Comparison of ENCODE assay signal across 39 cellular contexts in genomic region chr1:46080257-46080656, GRCh38.
"Had no signal": no experiment of that assay in that cellular context is flagged by ENCODE, and none has a peak within 500 bp of the region (broad histone marks: within the 10 kb centered on the region; RNA-seq: fewer than 3 reads in every experiment).

No MANE protein-coding gene starts in this region.

- H3K4me3 ChIP-seq: adrenal gland, ascending aorta, body of pancreas, breast epithelium, cardiac muscle cell had no signal

- H3K27ac ChIP-seq: adrenal gland, ascending aorta, body of pancreas, brain microvascular endothelial cell, breast epithelium, cardiac muscle cell had no signal

- H3K9me3 Mint-ChIP-seq: activated naive CD4-positive, alpha-beta T cell treated with anti-CD3 and anti-CD28 coated beads for 36 hours; activated naive CD4-positive, alpha-beta T cell treated with anti-CD3 and anti-CD28 coated beads, Interleukin-2, amount 10 ng/mL, durations not matched to agents 7 days and 5 days; activated naive CD4-positive, alpha-beta T cell treated with anti-CD3 and anti-CD28 coated beads, Interleukin-2, amount 50 U/mL, for 24 hours; activated naive CD4-positive, alpha-beta T cell treated with anti-CD3 and anti-CD28 coated beads, Interleukin-2, amount 50 U/mL, for 72 hours; activated naive CD8-positive, alpha-beta T cell treated with anti-CD3 and anti-CD28 coated beads, Interleukin-2, amount 10 ng/mL, durations not matched to agents 7 days and 5 days; activated naive CD8-positive, alpha-beta T cell treated with anti-CD3 and anti-CD28 coated beads, Interleukin-2, amount 50 U/mL, for 24 hours; activated T-cell treated with anti-CD3 and anti-CD28 coated beads, Interleukin-2, amount 50 U/mL, for 4 hours; activated T-cell treated with anti-CD3 and anti-CD28 coated beads, Interleukin-2, amount 50 U/mL, for 72 hours; activated T-helper 1 cell treated with anti-CD3 and anti-CD28 coated beads, Interleukin-12 subunit alpha, Interleukin-12 subunit beta, Interleukin-2, Interleukin-4 antibody, amounts not matched to agents 30 ng/mL and 10 ng/mL and 1 ng/mL, durations not matched to agents 14 hours and 24 hours and 36 hours; activated T-helper 17 cell treated with anti-CD3 and anti-CD28 coated beads, Interleukin-2, amount 50 U/mL, for 72 hours; activated T-helper 2 cell treated with anti-CD3 and anti-CD28 coated beads, Interferon-gamma antibody, Interleukin-2, Interleukin-4, amounts not matched to agents 10 μg/mL and 5 μg/mL and 100 μg/mL, durations not matched to agents 14 hours and 24 hours and 36 hours; central memory CD8-positive, alpha-beta T cell had no signal

- H3K4me1 ChIP-seq: ascending aorta, body of pancreas, breast epithelium had no signal

- ATAC-seq: activated naive CD4-positive, alpha-beta T cell treated with anti-CD3 and anti-CD28 coated beads, Interleukin-2, amount 50 U/mL, for 72 hours; activated naive CD8-positive, alpha-beta T cell treated with anti-CD3 and anti-CD28 coated beads, Interleukin-2, amount 50 U/mL, for 24 hours; activated T-cell treated with anti-CD3 and anti-CD28 coated beads, Interleukin-2, amount 50 U/mL, for 4 hours; activated T-cell treated with anti-CD3 and anti-CD28 coated beads, Interleukin-2, amount 50 U/mL, for 72 hours; activated T-helper 17 cell treated with anti-CD3 and anti-CD28 coated beads, Interleukin-2, amount 50 U/mL, for 72 hours; body of pancreas had no signal

- DNase-seq: activated effector memory CD4-positive, alpha-beta T cell treated with anti-CD3 and anti-CD28 coated beads, Interleukin-2, amount 50 U/mL, for 16 hours; activated effector memory CD4-positive, alpha-beta T cell treated with Interleukin-2 at 50 U/mL for 16 hours; activated gamma-delta T cell; activated gamma-delta T cell treated with Interleukin-2 at 50 U/mL for 16 hours; activated naive CD4-positive, alpha-beta T cell; activated naive CD4-positive, alpha-beta T cell treated with anti-CD3 and anti-CD28 coated beads for 36 hours; activated naive CD4-positive, alpha-beta T cell treated with anti-CD3 and anti-CD28 coated beads, Interleukin-2, amount 10 ng/mL, durations not matched to agents 7 days and 5 days; activated naive CD4-positive, alpha-beta T cell treated with anti-CD3 and anti-CD28 coated beads, Interleukin-2, amount 50 U/mL, for 16 hours; activated naive CD4-positive, alpha-beta T cell treated with Interleukin-2 at 50 U/mL for 16 hours; activated naive CD8-positive, alpha-beta T cell treated with anti-CD3 and anti-CD28 coated beads for 36 hours; activated naive CD8-positive, alpha-beta T cell treated with anti-CD3 and anti-CD28 coated beads, Interleukin-2, amount 10 ng/mL, durations not matched to agents 7 days and 5 days; activated naive CD8-positive, alpha-beta T cell treated with anti-CD3 and anti-CD28 coated beads, Interleukin-2, amount 50 U/mL, for 24 hours; activated T-cell treated with anti-CD3 and anti-CD28 coated beads, Interleukin-2, amount 50 U/mL, for 4 hours; activated T-cell treated with anti-CD3 and anti-CD28 coated beads, Interleukin-2, amount 50 U/mL, for 48 hours; activated T-cell treated with anti-CD3 and anti-CD28 coated beads, Interleukin-2, amount 50 U/mL, for 72 hours; adrenal gland; amniotic stem cell; amygdala; anterior cingulate cortex; aorta; body of pancreas; brain microvascular endothelial cell; caudate nucleus; central memory CD4-positive, alpha-beta T cell; cerebellar nuclear complex had no signal

- H3K27me3 Mint-ChIP-seq: activated naive CD8-positive, alpha-beta T cell; activated naive CD8-positive, alpha-beta T cell treated with anti-CD3 and anti-CD28 coated beads for 36 hours; brain; central memory CD8-positive, alpha-beta T cell had no signal

- H3K9me3 ChIP-seq: adrenal gland, ascending aorta, body of pancreas, breast epithelium had no signal

- FAIRE-seq: astrocyte, bronchial epithelial cell, colon had no signal

- H3K27ac Mint-ChIP-seq: activated naive CD4-positive, alpha-beta T cell treated with anti-CD3 and anti-CD28 coated beads for 36 hours; activated naive CD4-positive, alpha-beta T cell treated with anti-CD3 and anti-CD28 coated beads, Interleukin-2, amount 10 ng/mL, durations not matched to agents 7 days and 5 days; activated naive CD4-positive, alpha-beta T cell treated with anti-CD3 and anti-CD28 coated beads, Interleukin-2, amount 50 U/mL, for 24 hours; activated naive CD4-positive, alpha-beta T cell treated with anti-CD3 and anti-CD28 coated beads, Interleukin-2, amount 50 U/mL, for 72 hours; activated naive CD8-positive, alpha-beta T cell; activated naive CD8-positive, alpha-beta T cell treated with anti-CD3 and anti-CD28 coated beads for 36 hours; activated naive CD8-positive, alpha-beta T cell treated with anti-CD3 and anti-CD28 coated beads, Interleukin-2, amount 10 ng/mL, durations not matched to agents 7 days and 5 days; activated naive CD8-positive, alpha-beta T cell treated with anti-CD3 and anti-CD28 coated beads, Interleukin-2, amount 50 U/mL, for 24 hours; activated T-cell treated with anti-CD3 and anti-CD28 coated beads, Interleukin-2, amount 50 U/mL, for 72 hours; activated T-helper 1 cell treated with anti-CD3 and anti-CD28 coated beads, Interleukin-12 subunit alpha, Interleukin-12 subunit beta, Interleukin-2, Interleukin-4 antibody, amounts not matched to agents 30 ng/mL and 10 ng/mL and 1 ng/mL, durations not matched to agents 14 hours and 24 hours and 36 hours; activated T-helper 17 cell treated with anti-CD3 and anti-CD28 coated beads, Interleukin-2, amount 50 U/mL, for 72 hours; activated T-helper 2 cell treated with anti-CD3 and anti-CD28 coated beads, Interferon-gamma antibody, Interleukin-2, Interleukin-4, amounts not matched to agents 10 μg/mL and 5 μg/mL and 100 μg/mL, durations not matched to agents 14 hours and 24 hours and 36 hours had no signal

- H3K4me3 Mint-ChIP-seq: activated naive CD4-positive, alpha-beta T cell treated with anti-CD3 and anti-CD28 coated beads for 36 hours; activated naive CD4-positive, alpha-beta T cell treated with anti-CD3 and anti-CD28 coated beads, Interleukin-2, amount 10 ng/mL, durations not matched to agents 7 days and 5 days; activated naive CD4-positive, alpha-beta T cell treated with anti-CD3 and anti-CD28 coated beads, Interleukin-2, amount 50 U/mL, for 24 hours; activated naive CD8-positive, alpha-beta T cell; activated naive CD8-positive, alpha-beta T cell treated with anti-CD3 and anti-CD28 coated beads for 36 hours; activated naive CD8-positive, alpha-beta T cell treated with anti-CD3 and anti-CD28 coated beads, Interleukin-2, amount 10 ng/mL, durations not matched to agents 7 days and 5 days; activated naive CD8-positive, alpha-beta T cell treated with anti-CD3 and anti-CD28 coated beads, Interleukin-2, amount 50 U/mL, for 24 hours; activated T-cell treated with anti-CD3 and anti-CD28 coated beads, Interleukin-2, amount 50 U/mL, for 4 hours; activated T-cell treated with anti-CD3 and anti-CD28 coated beads, Interleukin-2, amount 50 U/mL, for 72 hours; activated T-helper 1 cell treated with anti-CD3 and anti-CD28 coated beads, Interleukin-12 subunit alpha, Interleukin-12 subunit beta, Interleukin-2, Interleukin-4 antibody, amounts not matched to agents 30 ng/mL and 10 ng/mL and 1 ng/mL, durations not matched to agents 14 hours and 24 hours and 36 hours; activated T-helper 17 cell treated with anti-CD3 and anti-CD28 coated beads, Interleukin-2, amount 50 U/mL, for 72 hours; brain; central memory CD8-positive, alpha-beta T cell had no signal

- H3K36me3 Mint-ChIP-seq: activated naive CD4-positive, alpha-beta T cell treated with anti-CD3 and anti-CD28 coated beads, Interleukin-2, amount 10 ng/mL, durations not matched to agents 7 days and 5 days; activated naive CD4-positive, alpha-beta T cell treated with anti-CD3 and anti-CD28 coated beads, Interleukin-2, amount 50 U/mL, for 72 hours; activated naive CD8-positive, alpha-beta T cell; activated naive CD8-positive, alpha-beta T cell treated with anti-CD3 and anti-CD28 coated beads for 36 hours; activated naive CD8-positive, alpha-beta T cell treated with anti-CD3 and anti-CD28 coated beads, Interleukin-2, amount 10 ng/mL, durations not matched to agents 7 days and 5 days had no signal

- H3K36me3 ChIP-seq: adrenal gland, ascending aorta, brain microvascular endothelial cell, breast epithelium, cardiac muscle cell had no signal

- H3K4me1 Mint-ChIP-seq: activated naive CD4-positive, alpha-beta T cell treated with anti-CD3 and anti-CD28 coated beads, Interleukin-2, amount 10 ng/mL, durations not matched to agents 7 days and 5 days; activated naive CD4-positive, alpha-beta T cell treated with anti-CD3 and anti-CD28 coated beads, Interleukin-2, amount 50 U/mL, for 24 hours; activated naive CD8-positive, alpha-beta T cell treated with anti-CD3 and anti-CD28 coated beads for 36 hours; activated naive CD8-positive, alpha-beta T cell treated with anti-CD3 and anti-CD28 coated beads, Interleukin-2, amount 10 ng/mL, durations not matched to agents 7 days and 5 days; activated naive CD8-positive, alpha-beta T cell treated with anti-CD3 and anti-CD28 coated beads, Interleukin-2, amount 50 U/mL, for 24 hours; activated T-helper 17 cell treated with anti-CD3 and anti-CD28 coated beads, Interleukin-2, amount 50 U/mL, for 72 hours; central memory CD8-positive, alpha-beta T cell had no signal
